In genomic region chr11:35823742-35824298, GRCh38 we compare ENCODE assay signal across 16 cellular contexts.
A peak's percentile ranks its signal among the peaks of the same experiment; 100 is the strongest.
DNase-seq lines count a peak whose midpoint lies in the region; TF ChIP-seq lines count a peak whose summit lies in the region.
"Had no signal": no experiment of that assay in that cellular context is flagged by ENCODE, and none has a peak within 500 bp of the region (broad histone marks: within the 10 kb centered on the region; RNA-seq: fewer than 3 reads in every experiment).

No MANE protein-coding gene starts in this region.

- H3K27me3 Mint-ChIP-seq in MCF 10A (ENCODE audit: insufficient read depth, unreplicated experiment) (no peaks in the 10 kb centered on the region), endodermal cell (ENCODE audit: insufficient read depth) (no peaks in the 10 kb centered on the region)

- H2AFZ ChIP-seq in neuronal stem cell (ENCODE audit: low read length) = no peak overlapping the region

- peak overlapping the region; percentile 20 for H2AK5ac ChIP-seq in neuronal stem cell (ENCODE audit: low read depth, low read length)

- H3K14ac ChIP-seq in neuronal stem cell (ENCODE audit: low read length) = no peak overlapping the region

- H2BK15ac ChIP-seq in neuronal stem cell (ENCODE audit: low read length) = no peak overlapping the region

- intact Hi-C loops in MCF 10A (cut with micrococcal nuclease) (loop anchor here (2.0 to 5.0 kb wide), 6 partner anchors 118 to 362 kb away; partner anchors contain the start of genes LDLRAD3 and TRIM44), breast epithelium (cut with DNase I; ENCODE audit: low total_unique reads) (no loop called here)

- H3K27me3 ChIP-seq in breast epithelium (no peaks in the 10 kb centered on the region), neuronal stem cell (ENCODE audit: control insufficient read depth in 3 of 3, insufficient read depth in 3 of 3, low read depth in 1 of 3, low read length in 3 of 3) (no peaks in the 10 kb centered on the region), endodermal cell (ENCODE audit: control insufficient read depth, insufficient read depth, low read length, poor library complexity, severe bottlenecking) (no peaks in the 10 kb centered on the region)
- H3K27me3 ChIP-seq: BLaER1 had no signal

- TF ChIP-seq POLR2A in breast epithelium (IDR thresholded peaks at IDR 0.05) = no peak

- H3K4me1 ChIP-seq in breast epithelium (no peaks in the 10 kb centered on the region), neuronal stem cell (ENCODE audit: control insufficient read depth in 2 of 2, insufficient read depth in 1 of 2, low read depth in 1 of 2, low read length in 2 of 2) (peaks cover 6 to 7% of the 10 kb centered on the region in 2 donors), endodermal cell (ENCODE audit: control insufficient read depth, insufficient read depth, low read length) (peaks cover 4% of the 10 kb centered on the region)
- H3K4me1 ChIP-seq: A549, HAP-1 had no signal

- POLR2A ChIA-PET in MCF 10A (lab: Yijun Ruan, JAX) = interaction anchor here (1.0 to 1.6 kb wide), 5 partner anchors 10 to 211 kb away, joined by 3 to 5 read pairs (median 4); partner anchors contain the start of gene LDLRAD3

- H3K9me3 ChIP-seq in breast epithelium (no peaks in the 10 kb centered on the region), neuronal stem cell (replicated peaks in 1 of 2; ENCODE audit: control insufficient read depth in 2 of 2, insufficient read depth in 1 of 2, low read depth in 1 of 2, low read length in 2 of 2) (no peaks in the 10 kb centered on the region), endodermal cell (ENCODE audit: control insufficient read depth, low read length) (no peaks in the 10 kb centered on the region)
- H3K9me3 ChIP-seq: A549, BLaER1, HAP-1 had no signal

- peaks cover 17% of the 10 kb centered on the region for H3K4me1 Mint-ChIP-seq in MCF 10A (ENCODE audit: insufficient read depth, unreplicated experiment)
- H3K4me1 Mint-ChIP-seq in endodermal cell = peaks cover 5% of the 10 kb centered on the region

- H3K9me3 Mint-ChIP-seq in MCF 10A (ENCODE audit: unreplicated experiment) (no peaks in the 10 kb centered on the region), endodermal cell (no peaks in the 10 kb centered on the region)
- H3K9me3 Mint-ChIP-seq: CD14-positive monocyte had no signal

- H3K18ac ChIP-seq in neuronal stem cell (ENCODE audit: low read length) = no peak overlapping the region

- H3K4me3 ChIP-seq in breast epithelium (no peak overlapping the region), neuronal stem cell (ENCODE audit: low read length in 2 of 2) (no peak overlapping the region), endodermal cell (ENCODE audit: low read length) (no peak overlapping the region)
- H3K4me3 ChIP-seq: A549, BLaER1, HAP-1 had no signal

- no peak overlapping the region for H3K4me2 ChIP-seq in neuronal stem cell (ENCODE audit: insufficient read depth, low read length, poor library complexity, severe bottlenecking)
- H3K4me2 ChIP-seq: A549 had no signal

- H3K9ac ChIP-seq in neuronal stem cell (ENCODE audit: low read depth, low read length, poor library complexity) = no peak overlapping the region
- H3K9ac ChIP-seq in endodermal cell (ENCODE audit: extremely low read depth, low read length, poor library complexity, severe bottlenecking) = no peak overlapping the region
- H3K9ac ChIP-seq: BLaER1 had no signal

- no peak overlapping the region for H3K4ac ChIP-seq in neuronal stem cell (ENCODE audit: low read length)

- H3K4me3 Mint-ChIP-seq in MCF 10A (ENCODE audit: unreplicated experiment) = no peak overlapping the region
- no peak overlapping the region for H3K4me3 Mint-ChIP-seq in endodermal cell
- H3K4me3 Mint-ChIP-seq: CD14-positive monocyte had no signal

- H2BK12ac ChIP-seq in neuronal stem cell (ENCODE audit: low read length) = no peak overlapping the region

- H4K91ac ChIP-seq in neuronal stem cell (ENCODE audit: low read depth, low read length, poor library complexity) = no peak overlapping the region

- no peak overlapping the region for H3K23ac ChIP-seq in neuronal stem cell (ENCODE audit: low read depth, low read length, poor library complexity)

- H3K36me3 ChIP-seq in breast epithelium (no peaks in the 10 kb centered on the region), neuronal stem cell (replicated peaks in 1 of 2; ENCODE audit: control insufficient read depth in 2 of 2, insufficient read depth in 2 of 2, low read length in 2 of 2) (no peaks in the 10 kb centered on the region), endodermal cell (ENCODE audit: control insufficient read depth, insufficient read depth, low read length) (no peaks in the 10 kb centered on the region)
- H3K36me3 ChIP-seq: BLaER1, HAP-1 had no signal

- H3K36me3 Mint-ChIP-seq in MCF 10A (ENCODE audit: insufficient read depth, unreplicated experiment) (peaks cover 15% of the 10 kb centered on the region), endodermal cell (ENCODE audit: low read depth) (no peaks in the 10 kb centered on the region)
- H3K36me3 Mint-ChIP-seq: CD4-positive, alpha-beta memory T cell had no signal

- H3K27ac ChIP-seq in breast epithelium = no peak overlapping the region
- peak overlapping the region; percentile 61; the same call in 1 of the 2 replicates for H3K27ac ChIP-seq in VCaP
- H3K27ac ChIP-seq in neuronal stem cell (replicated peaks; ENCODE audit: low read length) = no peak overlapping the region
- H3K27ac ChIP-seq in endodermal cell (ENCODE audit: low read depth, low read length) = no peak overlapping the region
- H3K27ac ChIP-seq: 22Rv1, A549, BLaER1 had no signal

- H2BK5ac ChIP-seq in neuronal stem cell (ENCODE audit: low read length) = peak overlapping the region; percentile 69

- no peak overlapping the region for H2BK120ac ChIP-seq in neuronal stem cell (ENCODE audit: low read depth, low read length)

- CTCF ChIA-PET in MCF 10A (lab: Yijun Ruan, JAX) = interaction anchor here (0.6 to 5.4 kb wide), 7 partner anchors 9 to 443 kb away, joined by 3 to 68 read pairs (median 4); no protein-coding TSS in a partner anchor

- DNase-seq in MCF 10A (ENCODE audit: unreplicated experiment) = no peak
- no peak for DNase-seq in breast epithelium (ENCODE audit: low spot score in 2 of 2)
- no peak for DNase-seq in neuronal stem cell (ENCODE audit: low spot score)
- no peak for DNase-seq in NCI-H446 treated with DMSO at 0.1 percent for 48 hours (lab: John Stamatoyannopoulos, UW)
- no peak for DNase-seq in DMS53 treated with DMSO at 0.1 percent for 48 hours (lab: John Stamatoyannopoulos, UW; ENCODE audit: unreplicated experiment)
- no peak for DNase-seq in endodermal cell
- DNase-seq: CD4-positive, alpha-beta memory T cell; DMS153; DMS79 treated with DMSO at 0.1 percent for 48 hours; GF-D8 had no signal

- no TSS peak for BruUV-seq in MCF 10A (replicated peaks; lab: Mats Ljungman, UMichigan)

- WGBS in neuronal stem cell (ENCODE audit: extremely low coverage in 2 of 2, insufficient read length in 2 of 2, insufficient replicate concordance in 1 of 2), 2 donors = no CpG with 5 or more reads among the region's 10 CpGs
- WGBS in endodermal cell (ENCODE audit: insufficient coverage in 1 of 2, insufficient read length in 1 of 2), 2 experiments = 93 to 96% methylated on average over 9 to 10 of the region's 10 CpGs

- TF ChIP-seq CTCF in MCF 10A (IDR thresholded peaks at IDR 0.05; ENCODE audit: unreplicated experiment) (no peak), breast epithelium (IDR thresholded peaks at IDR 0.05) (no peak), VCaP (conservative IDR thresholded peaks at IDR 0.05) (no peak), endodermal cell (conservative IDR thresholded peaks at IDR 0.05) (no peak)

- H3K79me1 ChIP-seq in neuronal stem cell (ENCODE audit: low read depth, low read length) = peaks cover 2% of the 10 kb centered on the region

- no peak overlapping the region for H4K8ac ChIP-seq in neuronal stem cell (ENCODE audit: low read depth, low read length)

- H3K27ac Mint-ChIP-seq in MCF 10A (ENCODE audit: low read depth, unreplicated experiment) (peak overlapping the region; percentile 29), endodermal cell (no peak overlapping the region)
- H3K27ac Mint-ChIP-seq: CD14-positive monocyte; CD4-positive, alpha-beta memory T cell had no signal
